In the genomic region with DNA sequence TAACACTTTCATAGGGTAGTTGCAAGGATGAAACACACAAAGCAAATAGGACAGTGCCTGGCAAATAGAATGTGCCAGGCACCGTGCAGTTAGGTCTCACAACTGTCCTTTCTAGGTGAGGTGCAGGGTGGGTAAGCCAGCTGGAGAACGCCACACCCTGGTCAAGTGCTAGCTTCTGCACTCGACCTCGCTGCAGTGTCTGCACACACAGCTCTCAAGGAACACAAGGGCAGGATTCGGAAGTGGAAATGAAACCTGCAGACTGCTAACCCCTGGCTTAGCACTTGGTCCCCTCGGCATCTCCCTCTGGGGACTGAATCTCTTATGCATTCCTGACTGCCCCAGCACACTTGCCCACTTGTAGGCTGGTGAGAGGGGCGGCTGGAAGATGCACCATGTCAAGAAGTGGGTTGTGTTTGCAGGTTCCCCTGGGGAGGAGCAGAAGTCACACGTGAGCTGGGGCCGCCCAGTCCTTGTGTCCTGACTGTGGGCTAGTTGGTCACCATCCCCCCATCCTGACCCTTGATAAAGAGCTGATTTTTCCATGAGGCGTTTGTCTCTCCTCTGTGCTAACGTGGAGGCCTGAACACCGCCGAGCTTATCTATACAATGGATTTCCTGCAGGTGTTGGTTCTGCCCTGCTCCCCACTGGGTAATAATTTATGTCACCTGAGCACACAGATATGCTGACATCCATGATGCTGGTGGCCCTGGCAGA, we compare ENCODE assay signal across 9 cellular contexts.
A peak's percentile ranks its signal among the peaks of the same experiment; 100 is the strongest.
DNase-seq lines count a peak whose midpoint lies in the region; ATAC-seq and TF ChIP-seq lines count a peak whose summit lies in the region.
"Had no signal": no experiment of that assay in that cellular context is flagged by ENCODE, and none has a peak within 500 bp of the region (broad histone marks: within the 10 kb centered on the region; RNA-seq: fewer than 3 reads in every experiment).

No MANE protein-coding gene starts in this region.

- no peak for TF ChIP-seq CTCF in fibroblast of lung (conservative IDR thresholded peaks at IDR 0.05 in 1 of 2, IDR thresholded peaks at IDR 0.05 in 1 of 2; ENCODE audit: low read depth in 1 of 2, low read length in 2 of 2)
- peak in 1 of 5 experiments; percentile 19 for TF ChIP-seq CTCF in transverse colon (IDR thresholded peaks at IDR 0.05)
- no peak for TF ChIP-seq CTCF in PC-3 (conservative IDR thresholded peaks at IDR 0.05; ENCODE audit: low read depth, low read length)

- peaks cover 12% of the 10 kb centered on the region for H3K36me3 ChIP-seq in SJSA1
- H3K36me3 ChIP-seq in fibroblast of lung (ENCODE audit: control insufficient read depth, insufficient read depth, low read length), result peaks cover 11% of the 10 kb centered on the region
- no peaks in the 10 kb centered on the region for H3K36me3 ChIP-seq in transverse colon
- H3K36me3 ChIP-seq in PC-3 (ENCODE audit: low read depth, low read length), result peaks cover 4% of the 10 kb centered on the region; the same call in 1 of the 2 replicates
- H3K36me3 ChIP-seq: colonic mucosa had no signal

- intact Hi-C loops in transverse colon (cut with DNase I; ENCODE audit: low total_unique reads), result no loop called here
- intact Hi-C loops in PC-3 (cut with micrococcal nuclease), result no loop called here

- H3K27ac Mint-ChIP-seq in activated naive CD8-positive, alpha-beta T cell, result peak overlapping the region; percentile 59
- H3K27ac Mint-ChIP-seq in activated naive CD8-positive, alpha-beta T cell treated with anti-CD3 and anti-CD28 coated beads for 36 hours, result no peak overlapping the region

- H3K9me3 ChIP-seq in SJSA1 (replicated peaks) (no peaks in the 10 kb centered on the region), fibroblast of lung (ENCODE audit: control insufficient read depth, insufficient read depth, low read depth, low read length) (no peaks in the 10 kb centered on the region), transverse colon (no peaks in the 10 kb centered on the region), PC-3 (ENCODE audit: low read length) (no peaks in the 10 kb centered on the region)
- H3K9me3 ChIP-seq: colonic mucosa had no signal

- TF ChIP-seq POLR2A in transverse colon (IDR thresholded peaks at IDR 0.05), result no peak

- H3K4me3 ChIP-seq in SJSA1 (no peak overlapping the region), fibroblast of lung (replicated peaks in 1 of 4; ENCODE audit: control extremely low read depth in 1 of 4, insufficient read depth in 1 of 4, low read depth in 3 of 4, low read length in 4 of 4) (no peak overlapping the region), transverse colon (no peak overlapping the region), PC-3 (ENCODE audit: low read length) (no peak overlapping the region)
- H3K4me3 ChIP-seq: colonic mucosa had no signal

- H3F3A ChIP-seq in PC-3 (ENCODE audit: low read length, unreplicated experiment), result no peaks in the 10 kb centered on the region

- POLR2A ChIA-PET in PC-3 (lab: Charles Lee; ENCODE audit: unreplicated experiment), result no interaction called here

- TF ChIP-seq EP300 in transverse colon (IDR thresholded peaks at IDR 0.05; ENCODE audit: low read depth), result no peak

- H3K27me3 ChIP-seq in SJSA1 (replicated peaks) (no peaks in the 10 kb centered on the region), fibroblast of lung (ENCODE audit: control insufficient read depth, insufficient read depth, low read length) (no peaks in the 10 kb centered on the region), transverse colon (no peaks in the 10 kb centered on the region), PC-3 (ENCODE audit: low read length) (no peaks in the 10 kb centered on the region)
- H3K27me3 ChIP-seq: colonic mucosa had no signal

- H3K27me3 Mint-ChIP-seq in activated naive CD8-positive, alpha-beta T cell, result no peaks in the 10 kb centered on the region
- no peaks in the 10 kb centered on the region for H3K27me3 Mint-ChIP-seq in activated naive CD8-positive, alpha-beta T cell treated with anti-CD3 and anti-CD28 coated beads for 36 hours

- peaks cover 61% of the 10 kb centered on the region for H3K4me1 Mint-ChIP-seq in activated naive CD8-positive, alpha-beta T cell (ENCODE audit: low read depth)
- H3K4me1 Mint-ChIP-seq in activated naive CD8-positive, alpha-beta T cell treated with anti-CD3 and anti-CD28 coated beads for 36 hours, result peaks cover 59% of the 10 kb centered on the region

- CTCF ChIA-PET in PC-3 (lab: Charles Lee), result interaction anchor here (0.5 kb wide), 1 partner anchor 90 kb away, joined by 4 read pairs; no protein-coding TSS in a partner anchor

- in situ Hi-C loops in transverse colon (cut with MboI; ENCODE audit: low pct_ligation_motif_present in 1 of 4, low pct_unique_long_range_greater_than_20kb in 1 of 4, low sequenced_read_pairs in 3 of 4), result no loop called here

- no peaks in the 10 kb centered on the region for H3K9me3 Mint-ChIP-seq in activated naive CD8-positive, alpha-beta T cell (ENCODE audit: low read depth)
- peaks cover 4% of the 10 kb centered on the region for H3K9me3 Mint-ChIP-seq in activated naive CD8-positive, alpha-beta T cell treated with anti-CD3 and anti-CD28 coated beads for 36 hours

- WGBS in transverse colon (ENCODE audit: low coverage in 1 of 2), 2 donors, result 59% methylated on average over 13 of the region's 13 CpGs; no CpG with 5 or more reads in 1 of the 2 donors

- H3K79me2 ChIP-seq in fibroblast of lung (ENCODE audit: control insufficient read depth, insufficient read depth, low read length), result peaks cover 22% of the 10 kb centered on the region
- no peaks in the 10 kb centered on the region for H3K79me2 ChIP-seq in PC-3 (ENCODE audit: low read length)

- H3K4me1 ChIP-seq in SJSA1 (replicated peaks) (peaks cover 38% of the 10 kb centered on the region), fibroblast of lung (ENCODE audit: control insufficient read depth, extremely low read depth, insufficient read depth, low read length) (peaks cover 23% of the 10 kb centered on the region), transverse colon (peaks cover 9 to 22% (median 15%) of the 10 kb centered on the region in 4 donors), PC-3 (ENCODE audit: insufficient read depth, low read length) (no peaks in the 10 kb centered on the region)

- H3K4me2 ChIP-seq in fibroblast of lung (ENCODE audit: extremely low read depth, insufficient read depth, low read length) (no peak overlapping the region), PC-3 (ENCODE audit: low read length) (no peak overlapping the region)

- H3K9ac ChIP-seq in fibroblast of lung (ENCODE audit: insufficient read depth, low read length) (no peak overlapping the region), PC-3 (ENCODE audit: low read length) (no peak overlapping the region)

- peak overlapping the region; percentile 20 for H3K4me3 Mint-ChIP-seq in activated naive CD8-positive, alpha-beta T cell
- H3K4me3 Mint-ChIP-seq in activated naive CD8-positive, alpha-beta T cell treated with anti-CD3 and anti-CD28 coated beads for 36 hours, result no peak overlapping the region

- ATAC-seq in HG02571 (IDR thresholded peaks at IDR 0.05; ENCODE audit: unreplicated experiment), result no peak
- no peak for ATAC-seq in PC-3

- no peaks in the 10 kb centered on the region for H3K9me2 ChIP-seq in PC-3 (replicated peaks; ENCODE audit: low read length)

- no peaks in the 10 kb centered on the region for H4K20me1 ChIP-seq in fibroblast of lung (ENCODE audit: control insufficient read depth, extremely low read depth, insufficient read depth, low read length)
- no peaks in the 10 kb centered on the region for H4K20me1 ChIP-seq in PC-3 (ENCODE audit: low read length)

- no peak for DNase-seq in activated naive CD8-positive, alpha-beta T cell treated with anti-CD3 and anti-CD28 coated beads for 36 hours
- DNase-seq in SJSA1 (ENCODE audit: low read depth in 1 of 2, low spot score in 2 of 2) (no peak), fibroblast of lung (ENCODE audit: low read depth in 2 of 2) (no peak), transverse colon (peak; percentile 38), PC-3 (no peak)
- no peak for DNase-seq in stimulated activated naive CD4-positive, alpha-beta T cell treated with Interleukin-2 at 50 U/mL for 16 hours (lab: John Stamatoyannopoulos, UW)
- DNase-seq: colonic mucosa had no signal

- peaks cover 6% of the 10 kb centered on the region for H3K36me3 Mint-ChIP-seq in activated naive CD8-positive, alpha-beta T cell
- peaks cover 30% of the 10 kb centered on the region for H3K36me3 Mint-ChIP-seq in activated naive CD8-positive, alpha-beta T cell treated with anti-CD3 and anti-CD28 coated beads for 36 hours

- BruUV-seq in PC-3 (replicated peaks; lab: Mats Ljungman, UMichigan), result no TSS peak

- H3K27ac ChIP-seq in SJSA1, result peak overlapping the region; percentile 89
- H3K27ac ChIP-seq in fibroblast of lung (ENCODE audit: insufficient read depth, low read length), result peak overlapping the region; percentile 71
- H3K27ac ChIP-seq in transverse colon, result peak overlapping the region; percentile 15 to 72 (median 56)
- H3K27ac ChIP-seq in PC-3 (ENCODE audit: low read length), result no peak overlapping the region

- H2AFZ ChIP-seq in fibroblast of lung (ENCODE audit: low read length) (no peak overlapping the region), PC-3 (ENCODE audit: low read length) (no peak overlapping the region)
